ENCODE assay signal across 8 cellular contexts in the genomic region with DNA sequence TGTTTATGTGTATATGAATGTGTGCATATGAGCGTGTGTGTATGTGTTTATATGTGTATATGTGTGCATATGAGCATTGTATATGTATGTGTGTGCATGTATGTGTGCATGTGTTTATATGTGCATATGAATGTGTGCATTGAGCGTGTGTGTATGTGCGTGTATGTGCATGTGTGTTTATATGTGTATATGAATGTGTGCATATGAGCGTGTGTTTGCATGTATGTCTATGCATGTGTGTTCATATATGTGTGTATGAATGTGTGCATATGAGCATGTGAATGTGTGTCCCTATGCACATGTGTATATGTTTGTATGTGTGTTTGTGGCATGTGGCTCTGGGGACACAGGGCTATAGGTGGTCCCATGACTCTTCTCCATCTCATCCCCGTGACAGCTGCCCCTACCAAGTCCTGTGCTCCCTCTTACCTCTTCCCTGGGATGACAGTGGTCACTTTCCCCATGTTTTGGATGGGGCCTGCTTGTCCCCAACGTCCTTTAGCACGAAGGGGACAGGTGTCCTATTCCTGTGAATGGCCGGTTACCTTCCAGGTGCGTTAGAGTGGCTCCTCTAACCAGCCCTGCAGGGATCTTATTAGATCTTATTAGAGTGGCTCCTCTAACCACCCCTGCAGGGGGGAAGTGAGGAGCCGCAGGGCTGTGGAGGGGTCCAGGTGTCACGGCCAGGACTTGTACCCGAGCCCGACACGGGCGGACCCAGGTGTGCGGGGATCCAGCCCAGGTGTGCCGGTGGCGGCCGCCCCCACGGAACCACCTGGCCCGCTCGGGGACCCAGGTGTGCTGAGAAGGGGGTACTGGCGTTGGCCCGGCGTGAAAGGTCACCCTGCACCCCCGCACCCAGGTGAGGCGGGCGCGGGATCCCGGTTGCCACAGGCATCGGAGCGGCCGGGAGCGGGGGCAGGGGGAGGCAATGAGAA.
DNase-seq lines count a peak whose midpoint lies in the region; ATAC-seq and TF ChIP-seq lines count a peak whose summit lies in the region.

No MANE protein-coding gene starts in this region.

- ATAC-seq in HG02852 (IDR thresholded peaks at IDR 0.05; ENCODE audit: unreplicated experiment) (peak; percentile 11), body of pancreas (peak; percentile 14), sciatic nerve (no peak)

- H3K4me3 ChIP-seq in body of pancreas (peak overlapping the region; percentile 35 to 57), mononuclear cell (ENCODE audit: low read length) (peak overlapping the region; percentile 15)

- H3K9me3 ChIP-seq in body of pancreas (no peaks in the 10 kb centered on the region), mononuclear cell (ENCODE audit: low read depth, low read length) (no peaks in the 10 kb centered on the region)

- BruUV-seq in Calu3 (replicated peaks; lab: Mats Ljungman, UMichigan), result no TSS peak

- peaks cover 19% of the 10 kb centered on the region for H3K27me3 Mint-ChIP-seq in Calu3 (ENCODE audit: unreplicated experiment)

- H3K27me3 ChIP-seq in body of pancreas (no peaks in the 10 kb centered on the region), mononuclear cell (ENCODE audit: insufficient read depth, low read length) (no peaks in the 10 kb centered on the region)

- intact Hi-C loops in Calu3 (cut with micrococcal nuclease; ENCODE audit: unreplicated experiment), result loop anchor here (2.0 kb wide), 1 partner anchor 158 kb away; no protein-coding TSS in a partner anchor
- intact Hi-C loops in body of pancreas (cut with DNase I), result loop anchor here (5.0 kb wide), 2 partner anchors 159 to 379 kb away; a partner anchor contains a TSS
- intact Hi-C loops in sciatic nerve (cut with DNase I), result loop anchor here (5.0 to 10.0 kb wide), 2 partner anchors 159 to 382 kb away; a partner anchor contains a TSS

- H3K36me3 Mint-ChIP-seq in Calu3 (ENCODE audit: insufficient read depth, unreplicated experiment), result peaks cover 8% of the 10 kb centered on the region

- peaks cover 2% of the 10 kb centered on the region for H3K4me1 Mint-ChIP-seq in Calu3 (ENCODE audit: low read depth, unreplicated experiment)

- TF ChIP-seq POLR2A in body of pancreas (IDR thresholded peaks at IDR 0.05), result no peak

- TF ChIP-seq CTCF in Calu3 (IDR thresholded peaks at IDR 0.05; ENCODE audit: unreplicated experiment) (no peak), body of pancreas (IDR thresholded peaks at IDR 0.05) (no peak)

- CTCF ChIA-PET in Calu3 (lab: Charles Lee), result no interaction called here

- H3K4me3 Mint-ChIP-seq in Calu3 (ENCODE audit: low read depth, unreplicated experiment), result peak overlapping the region; percentile 61

- DNase-seq in Calu3 (no peak), body of pancreas (no peak), medulla oblongata (ENCODE audit: extremely low spot score) (no peak), NCI-H2081 (lab: John Stamatoyannopoulos, UW) (no peak), sciatic nerve (ENCODE audit: low spot score) (no peak)
- DNase-seq in activated effector memory CD4-positive, alpha-beta T cell treated with anti-CD3 and anti-CD28 coated beads, Interleukin-2, amount 50 U/mL, for 16 hours, result no peak

- H3K27ac Mint-ChIP-seq in Calu3 (ENCODE audit: unreplicated experiment), result no peak overlapping the region

- H3K4me1 ChIP-seq in body of pancreas (peaks cover 12% of the 10 kb centered on the region), mononuclear cell (ENCODE audit: insufficient read depth, low read length) (peaks cover 11% of the 10 kb centered on the region)

- H3K36me3 ChIP-seq in body of pancreas (replicated peaks in 1 of 2; ENCODE audit: insufficient read depth in 1 of 2, low read depth in 2 of 2), result no peaks in the 10 kb centered on the region

- 22 to 74% methylated on average over 9 to 32 of the region's 34 CpGs for WGBS in body of pancreas, 2 donors

- H3K9me3 Mint-ChIP-seq in Calu3 (ENCODE audit: low read depth, unreplicated experiment), result no peaks in the 10 kb centered on the region

- H3K27ac ChIP-seq in body of pancreas, result peak overlapping the region in 1 of 4 donors; percentile 49
